15 cellular contexts compared by ENCODE assay signal in the genomic region with DNA sequence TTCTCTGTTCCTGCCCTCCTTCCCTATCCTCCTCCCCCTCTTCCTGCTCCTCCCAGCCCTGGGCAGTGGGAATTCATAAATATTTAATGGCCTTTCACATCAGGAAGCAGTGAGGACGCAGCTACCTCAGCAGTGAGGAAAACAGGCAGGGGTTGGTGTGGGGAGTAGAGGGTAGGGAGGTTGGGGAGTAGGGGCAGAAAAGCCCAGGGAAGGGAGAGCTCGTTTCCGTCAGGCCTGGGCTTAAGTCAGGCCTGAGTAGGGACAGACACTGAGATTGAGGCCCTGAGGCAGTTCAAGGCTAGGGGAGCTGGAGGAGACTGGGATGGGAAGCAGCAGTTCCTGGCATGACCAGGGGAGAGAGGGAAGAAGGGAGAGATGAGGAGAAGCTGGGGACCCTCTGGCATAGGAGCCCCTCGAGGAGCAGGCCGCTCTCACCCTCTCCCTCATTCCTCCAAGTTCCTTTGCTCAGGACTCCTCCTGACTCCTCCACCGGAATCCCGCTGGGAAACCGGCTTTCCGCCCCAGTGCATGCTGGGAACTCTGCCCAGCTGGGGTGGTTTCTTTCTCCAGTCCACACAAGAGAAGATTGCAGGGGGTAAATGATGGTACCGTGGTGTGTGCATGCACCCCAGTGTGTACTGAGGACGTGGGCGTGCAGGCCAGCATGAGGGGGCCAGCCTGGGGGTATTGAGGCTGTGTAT. TPM values are rescaled to one million over a fixed set of nuclear protein-coding genes. Genes with fewer than 3 reads are reported as not detected.
DNase-seq lines count a peak whose midpoint lies in the region; ATAC-seq, FAIRE-seq and TF ChIP-seq lines count a peak whose summit lies in the region.
"Had no signal": no experiment of that assay in that cellular context is flagged by ENCODE, and none has a peak within 500 bp of the region (broad histone marks: within the 10 kb centered on the region; RNA-seq: fewer than 3 reads in every experiment).

No MANE protein-coding gene starts in this region.

- no peak overlapping the region for H2BK120ac ChIP-seq in H1 (replicated peaks; ENCODE audit: low read depth, low read length)

- no peak overlapping the region for H3K14ac ChIP-seq in H1 (ENCODE audit: insufficient read length)

- peak overlapping the region; percentile 8 for H4K5ac ChIP-seq in H1 (ENCODE audit: insufficient read length, low read depth, low read length)

- no peak for TF ChIP-seq CTCF in H1 (IDR thresholded peaks at IDR 0.05; ENCODE audit: control extremely low read depth in 1 of 3, insufficient read depth in 1 of 3, low read depth in 1 of 3, low read length in 3 of 3)

- TF ChIP-seq EP300 in H1 (IDR thresholded peaks at IDR 0.05; ENCODE audit: borderline replicate concordance in 1 of 2, low read depth in 2 of 2, low read length in 2 of 2), result no peak

- no peak overlapping the region; the same call in 1 of the 2 replicates for H2BK12ac ChIP-seq in H1 (ENCODE audit: low read depth, low read length)

- H3K56ac ChIP-seq in H1 (replicated peaks; ENCODE audit: insufficient read length, low read depth, low read length), result no peak overlapping the region

- peak overlapping the region; percentile 89 for H2BK15ac ChIP-seq in H1 (ENCODE audit: low read length)

- POLR2A ChIA-PET in H1 (lab: Charles Lee; ENCODE audit: partially characterized antibody), result interaction anchor here (0.6 to 2.2 kb wide), 12 partner anchors 8 to 237 kb away, joined by 3 to 10 read pairs (median 4); a partner anchor contains a TSS

- H4K20me1 ChIP-seq in H1 (replicated peaks in 1 of 2; ENCODE audit: control insufficient read depth in 1 of 2, insufficient read depth in 2 of 2, low read length in 2 of 2), result no peaks in the 10 kb centered on the region

- no peaks in the 10 kb centered on the region for H3K9me3 ChIP-seq in H1 (ENCODE audit: insufficient read depth in 2 of 2, low read depth in 1 of 2, low read length in 1 of 2)
- H3K9me3 ChIP-seq: prostate gland had no signal

- H4K8ac ChIP-seq in H1 (ENCODE audit: extremely low read depth, insufficient read depth, low read length), result no peak overlapping the region

- ATAC-seq in Right ventricle myocardium superior (ENCODE audit: poor library complexity) (peak; percentile 6), HG03135 (IDR thresholded peaks at IDR 0.05; ENCODE audit: unreplicated experiment) (no peak), HG03460 (IDR thresholded peaks at IDR 0.05; ENCODE audit: unreplicated experiment) (no peak)
- ATAC-seq: foreskin keratinocyte had no signal

- TF ChIP-seq RAD21 in H1 (IDR thresholded peaks at IDR 0.05 in 1 of 2, conservative IDR thresholded peaks at IDR 0.05 in 1 of 2; ENCODE audit: low read depth in 2 of 2, low read length in 2 of 2), result no peak

- no peak for FAIRE-seq in H1 (lab: Jason Lieb, UNC)
- FAIRE-seq: GM18507 had no signal

- no peak overlapping the region for H3K23ac ChIP-seq in H1 (ENCODE audit: insufficient read length)

- no peaks in the 10 kb centered on the region for H3K79me1 ChIP-seq in H1 (ENCODE audit: low read depth, low read length)

- H3K27ac ChIP-seq in H1 (ENCODE audit: low read depth, low read length), result peak overlapping the region; percentile 37
- H3K27ac ChIP-seq: BLaER1 treated with 17β-estradiol and CSF1 and Interleukin-3, amounts not matched to agents 10 nM and 100 nM; foreskin keratinocyte; prostate gland had no signal

- peaks cover 5 to 24% (median 19%) of the 10 kb centered on the region in 4 experiments for H3K4me1 ChIP-seq in H1 (replicated peaks in 1 of 4; ENCODE audit: control insufficient read depth in 3 of 4, insufficient read depth in 4 of 4, low read length in 3 of 4)
- H3K4me1 ChIP-seq: prostate gland had no signal

- H3K18ac ChIP-seq in H1 (ENCODE audit: extremely low read depth, low read length), result peak overlapping the region; percentile 66; the same call in 1 of the 2 replicates

- CTCF ChIA-PET in H1 (lab: Charles Lee; ENCODE audit: partially characterized antibody), result interaction anchor here (0.8 to 23.0 kb wide), 16 partner anchors 10 to 146 kb away, joined by 3 to 412 read pairs (median 6); a partner anchor contains a TSS

- no peak overlapping the region for H2AFZ ChIP-seq in H1 (ENCODE audit: low read length)

- 39% methylated on average over 12 of the region's 12 CpGs; no CpG with 5 or more reads in 1 of the 2 experiments for WGBS in H1 (ENCODE audit: extremely low coverage in 1 of 2, insufficient coverage in 1 of 2, insufficient read length in 1 of 2, insufficient replicate concordance in 2 of 2, low coverage in 1 of 2, low lambda C conversion rate in 2 of 2, missing lambda C conversion rate in 1 of 2), 2 experiments

- H3K4me2 ChIP-seq in H1 (ENCODE audit: insufficient read depth in 1 of 2, low read depth in 2 of 2, low read length in 2 of 2), result peak overlapping the region; percentile 24 to 42
- H3K4me2 ChIP-seq: BLaER1 treated with 17β-estradiol and CSF1 and Interleukin-3, amounts not matched to agents 10 nM and 100 nM had no signal

- no peak overlapping the region; a peak in 1 of 7 replicates for H3K9ac ChIP-seq in H1 (replicated peaks in 1 of 4; ENCODE audit: extremely low read depth in 1 of 4, low read depth in 3 of 4, low read length in 3 of 4)
- H3K9ac ChIP-seq: BLaER1 treated with 17β-estradiol and CSF1 and Interleukin-3, amounts not matched to agents 10 nM and 100 nM had no signal

- H3K23me2 ChIP-seq in H1 (ENCODE audit: low read depth, low read length), result peaks cover 7% of the 10 kb centered on the region

- DNase-seq in Right ventricle myocardium superior (no peak), cardiac septum (ENCODE audit: low spot score) (no peak), H1 (ENCODE audit: low read depth in 1 of 2, low spot score in 2 of 2) (no peak), lung microvascular endothelial cell (ENCODE audit: low read depth in 2 of 2) (peak; percentile 32 to 53), NCI-H2196 treated with DMSO at 0.1 percent for 48 hours (lab: John Stamatoyannopoulos, UW; ENCODE audit: unreplicated experiment) (no peak)
- no peak for DNase-seq in activated effector memory CD4-positive, alpha-beta T cell treated with anti-CD3 and anti-CD28 coated beads, Interleukin-2, amount 50 U/mL, for 16 hours
- DNase-seq: activated CD4-positive, alpha-beta T cell treated with anti-CD3 and anti-CD28 coated beads for 1 hour; foreskin keratinocyte; GOT3; stimulated activated naive CD4-positive, alpha-beta T cell treated with Interleukin-2 at 50 U/mL for 16 hours had no signal

- TF ChIP-seq POLR2A in H1 (IDR thresholded peaks at IDR 0.05; ENCODE audit: control extremely low read depth in 1 of 2, low read depth in 2 of 2, low read length in 2 of 2), result no peak

- H4K91ac ChIP-seq in H1 (replicated peaks; ENCODE audit: insufficient read length, low read length), result peak overlapping the region; percentile 30

- 0 out of 8 replicates have a peak overlapping the region, but pooled peaks of 1 of the 4 experiments have one; percentile 3 for H3K4me3 ChIP-seq in H1 (ENCODE audit: extremely low read depth in 1 of 4, insufficient read depth in 2 of 4, low read depth in 3 of 4, low read length in 4 of 4)
- H3K4me3 ChIP-seq: BLaER1 treated with 17β-estradiol and CSF1 and Interleukin-3, amounts not matched to agents 10 nM and 100 nM; prostate gland had no signal

- H3K4ac ChIP-seq in H1 (replicated peaks; ENCODE audit: insufficient read length, low read depth, low read length), result peak overlapping the region; percentile 40

- peaks cover 0 to 11% (median 3%) of the 10 kb centered on the region in 4 experiments; a peak in 5 of 7 replicates for H3K27me3 ChIP-seq in H1 (replicated peaks in 1 of 4; ENCODE audit: control insufficient read depth in 3 of 4, extremely low read depth in 1 of 4, insufficient read depth in 3 of 4, low read length in 3 of 4)

- no peaks in the 10 kb centered on the region for H3K79me2 ChIP-seq in H1 (ENCODE audit: control insufficient read depth in 1 of 2, insufficient read depth in 2 of 2, low read length in 2 of 2)

- peak overlapping the region; percentile 88 for H2BK20ac ChIP-seq in H1 (ENCODE audit: low read length)

- no peaks in the 10 kb centered on the region for H3K36me3 ChIP-seq in H1 (ENCODE audit: control insufficient read depth in 2 of 4, insufficient read depth in 4 of 4, low read length in 3 of 4)
- H3K36me3 ChIP-seq: BLaER1 treated with 17β-estradiol and CSF1 and Interleukin-3, amounts not matched to agents 10 nM and 100 nM; prostate gland had no signal

- peak overlapping the region; percentile 77; the same call in 1 of the 2 replicates for H2AK5ac ChIP-seq in H1 (ENCODE audit: low read depth, low read length)

- peak overlapping the region; percentile 86; the same call in 1 of the 2 replicates for H2BK5ac ChIP-seq in H1 (ENCODE audit: low read depth, low read length)

- intact Hi-C loops in Right ventricle myocardium superior (cut with DNase I), result no loop called here
- intact Hi-C loops in cardiac septum (cut with DNase I), result no loop called here

RNA-seq across cellular contexts. Expression of a gene that starts 6.2 kb away (rescaled TPM):
- total RNA-seq in Right ventricle myocardium superior (0.78 TPM), cardiac septum (4.4 TPM), lung microvascular endothelial cell (3.2 and 3.5 TPM in 2 replicates)
- total RNA-seq in H1 (2021; fragmentation: NEBNext Ultra II Directional; extraction: Animal tissue kit (Norgen Biotek cat#: 25700)), result 5.8 and 5.9 TPM in 2 replicates
- polyA plus RNA-seq in H1 (2011; rRNA removed), result 5.2 and 5.7 TPM in 2 replicates
- polyA plus RNA-seq in H1 (2011; cell fraction: cytosol; rRNA removed), result 3.9 TPM
- polyA plus RNA-seq in H1 (2011; cell fraction: nucleus; rRNA removed), result 12.4 TPM
- polyA plus RNA-seq in H1 (2012, experiment 1 of 2), result 6.3 to 11.5 TPM (median 8.1 TPM) in 4 replicates
- 3.9 TPM for polyA plus RNA-seq in H1 (2012, experiment 2 of 2)
- 3.4 TPM for polyA plus RNA-seq in H1 (2013, experiment 1 of 2)
- 3.4 TPM for polyA plus RNA-seq in H1 (2013, experiment 2 of 2)
- polyA minus RNA-seq in H1 (2011; rRNA and poly(A)+ RNA removed), result 2.6 and 3.1 TPM in 2 replicates
- 2.9 TPM for polyA minus RNA-seq in H1 (2011; cell fraction: cytosol; rRNA and poly(A)+ RNA removed)
- 4.2 TPM for polyA minus RNA-seq in H1 (2011; cell fraction: nucleus; rRNA and poly(A)+ RNA removed)

RNA-seq across cellular contexts. Expression of a gene that starts 26.7 kb away (rescaled TPM):
- total RNA-seq in Right ventricle myocardium superior, result 35.4 TPM
- 46.1 TPM for total RNA-seq in cardiac septum
- total RNA-seq in H1 (2021; fragmentation: NEBNext Ultra II Directional; extraction: Animal tissue kit (Norgen Biotek cat#: 25700)), result 13.1 and 14.1 TPM in 2 replicates
- 5.2 and 6.1 TPM in 2 replicates for polyA plus RNA-seq in H1 (2011; rRNA removed)
- polyA plus RNA-seq in H1 (2011; cell fraction: cytosol; rRNA removed), result 6.2 TPM
- 11.6 TPM for polyA plus RNA-seq in H1 (2011; cell fraction: nucleus; rRNA removed)
- polyA plus RNA-seq in H1 (2012, experiment 1 of 2), result 13.3 to 16.7 TPM (median 15.0 TPM) in 4 replicates
- polyA plus RNA-seq in H1 (2012, experiment 2 of 2), result 9.9 TPM
- polyA plus RNA-seq in H1 (2013, experiment 1 of 2), result 6.4 TPM
- polyA plus RNA-seq in H1 (2013, experiment 2 of 2), result 6.6 TPM
- 3.9 and 6.5 TPM in 2 replicates for polyA minus RNA-seq in H1 (2011; rRNA and poly(A)+ RNA removed)
- polyA minus RNA-seq in H1 (2011; cell fraction: cytosol; rRNA and poly(A)+ RNA removed), result 7.4 TPM
- 6.0 TPM for polyA minus RNA-seq in H1 (2011; cell fraction: nucleus; rRNA and poly(A)+ RNA removed)
- total RNA-seq in lung microvascular endothelial cell, result 16.1 and 25.8 TPM in 2 replicates

RNA-seq across cellular contexts. Expression of a gene that starts 28.6 kb away (rescaled TPM):
- total RNA-seq in Right ventricle myocardium superior (250 TPM), cardiac septum (131 TPM), lung microvascular endothelial cell (11.6 and 13.3 TPM in 2 replicates)
- total RNA-seq in H1 (2021; fragmentation: NEBNext Ultra II Directional; extraction: Animal tissue kit (Norgen Biotek cat#: 25700)), result 17.8 and 18.3 TPM in 2 replicates
- 121 and 154 TPM in 2 replicates for polyA plus RNA-seq in H1 (2011; rRNA removed)
- 49.3 TPM for polyA plus RNA-seq in H1 (2011; cell fraction: cytosol; rRNA removed)
- 74.7 TPM for polyA plus RNA-seq in H1 (2011; cell fraction: nucleus; rRNA removed)
- polyA plus RNA-seq in H1 (2012, experiment 1 of 2), result 14.5 to 28.8 TPM (median 21.8 TPM) in 4 replicates
- 16.0 TPM for polyA plus RNA-seq in H1 (2012, experiment 2 of 2)
- 17.4 TPM for polyA plus RNA-seq in H1 (2013, experiment 1 of 2)
- 17.7 TPM for polyA plus RNA-seq in H1 (2013, experiment 2 of 2)
- polyA minus RNA-seq in H1 (2011; rRNA and poly(A)+ RNA removed), result 63.4 and 70.8 TPM in 2 replicates
- 22.0 TPM for polyA minus RNA-seq in H1 (2011; cell fraction: cytosol; rRNA and poly(A)+ RNA removed)
- polyA minus RNA-seq in H1 (2011; cell fraction: nucleus; rRNA and poly(A)+ RNA removed), result 45.0 TPM

RNA-seq across cellular contexts. Expression of a gene that starts 42.0 kb away (rescaled TPM):
- 135 TPM for total RNA-seq in Right ventricle myocardium superior
- total RNA-seq in cardiac septum, result 159 TPM
- total RNA-seq in H1 (2021; fragmentation: NEBNext Ultra II Directional; extraction: Animal tissue kit (Norgen Biotek cat#: 25700)), result not detected in 2 replicates
- polyA plus RNA-seq in H1 (2011; rRNA removed), result 0.12 and 0.36 TPM in 2 replicates
- 0.18 TPM for polyA plus RNA-seq in H1 (2011; cell fraction: cytosol; rRNA removed)
- 0.27 TPM for polyA plus RNA-seq in H1 (2011; cell fraction: nucleus; rRNA removed)
- polyA plus RNA-seq in H1 (2012, experiment 1 of 2), result 0.31 to 0.65 TPM in 2 of 4 replicates, not detected in the others
- 0.43 TPM for polyA plus RNA-seq in H1 (2012, experiment 2 of 2)
- polyA plus RNA-seq in H1 (2013, experiment 1 of 2), result 0.36 TPM
- polyA plus RNA-seq in H1 (2013, experiment 2 of 2), result 0.33 TPM
- not detected in 2 replicates for polyA minus RNA-seq in H1 (2011; rRNA and poly(A)+ RNA removed)
- polyA minus RNA-seq in H1 (2011; cell fraction: cytosol; rRNA and poly(A)+ RNA removed), result not detected
- polyA minus RNA-seq in H1 (2011; cell fraction: nucleus; rRNA and poly(A)+ RNA removed), result not detected
- not detected in 2 replicates for total RNA-seq in lung microvascular endothelial cell
- total RNA-seq: foreskin keratinocyte had no signal
- polyA plus RNA-seq: foreskin keratinocyte had no signal

Comparison
In these comparisons a context has a peak if more than half of its experiments do, and no peak if none do; other contexts are left out.
1. DNase-seq: peak in lung microvascular endothelial cell (2 of 2); none in Right ventricle myocardium superior (single experiment), cardiac septum (single experiment), H1 (0 of 2), activated effector memory CD4-positive, alpha-beta T cell treated with anti-CD3 and anti-CD28 coated beads, Interleukin-2, amount 50 U/mL, for 16 hours (single experiment) and NCI-H2196 treated with DMSO at 0.1 percent for 48 hours (single experiment).